Comparison of ENCODE assay signal across 9 cellular contexts in genomic region chr3:122890077-122890484, GRCh38.
DNase-seq lines count a peak whose midpoint lies in the region; ATAC-seq and TF ChIP-seq lines count a peak whose summit lies in the region.
"Had no signal": no experiment of that assay in that cellular context is flagged by ENCODE, and none has a peak within 500 bp of the region (broad histone marks: within the 10 kb centered on the region; RNA-seq: fewer than 3 reads in every experiment).

No MANE protein-coding gene starts in this region.

- no peak overlapping the region for H2BK15ac ChIP-seq in mesenchymal stem cell (ENCODE audit: low read depth, poor library complexity, severe bottlenecking)

- no peaks in the 10 kb centered on the region for H3K79me2 ChIP-seq in mammary epithelial cell (ENCODE audit: insufficient read depth, low read length)
- H3K79me2 ChIP-seq: parathyroid adenoma had no signal

- in situ Hi-C loops in mammary epithelial cell (cut with MboI; ENCODE audit: low sequenced_read_pairs in 2 of 2): no loop called here

- no TSS peak for BruUV-seq in mammary epithelial cell (replicated peaks; lab: Mats Ljungman, UMichigan)

- H3K4ac ChIP-seq in mesenchymal stem cell (ENCODE audit: low read depth in 1 of 2, low read length in 2 of 2): no peak overlapping the region

- peaks cover 49% of the 10 kb centered on the region for H3K4me1 ChIP-seq in mammary epithelial cell (ENCODE audit: insufficient read depth, low read length)
- peaks cover 6% of the 10 kb centered on the region for H3K4me1 ChIP-seq in mesenchymal stem cell (ENCODE audit: control insufficient read depth, insufficient read depth, low read depth, low read length)
- H3K4me1 ChIP-seq: parathyroid adenoma had no signal

- no peak overlapping the region for H4K91ac ChIP-seq in mesenchymal stem cell (ENCODE audit: low read length)

- no peaks in the 10 kb centered on the region for H3K79me1 ChIP-seq in mesenchymal stem cell (replicated peaks; ENCODE audit: low read length, poor library complexity, severe bottlenecking)

- H2AFZ ChIP-seq in mammary epithelial cell (ENCODE audit: low read depth, low read length) (peak overlapping the region; percentile 68), mesenchymal stem cell (ENCODE audit: low read depth, low read length) (no peak overlapping the region)
- H2AFZ ChIP-seq: parathyroid adenoma had no signal

- DNase-seq in activated CD4-positive, alpha-beta T cell treated with anti-CD3 and anti-CD28 coated beads for 48 hours: peak; percentile 12
- DNase-seq in activated CD4-positive, alpha-beta T cell treated with anti-CD3 and anti-CD28 coated beads, Interleukin-2, amount 50 U/mL, for 4 hours: no peak
- DNase-seq in mammary epithelial cell (peak; percentile 94), mesenchymal stem cell (peak; percentile 4), germinal center (ENCODE audit: low spot score) (no peak), KG1 (lab: John Stamatoyannopoulos, UW) (no peak)

- 0% methylated on average over 4 of the region's 4 CpGs for WGBS in mammary epithelial cell (ENCODE audit: low coverage, missing lambda C conversion rate)
- WGBS in mesenchymal stem cell: 100% methylated on average over 1 of the region's 4 CpGs

- H3K4me2 ChIP-seq in mammary epithelial cell (ENCODE audit: insufficient read depth, low read depth, low read length): peak overlapping the region; percentile 59
- H3K4me2 ChIP-seq in mesenchymal stem cell (ENCODE audit: low read length, poor library complexity, severe bottlenecking): no peak overlapping the region

- no peak overlapping the region for H3K14ac ChIP-seq in mesenchymal stem cell (ENCODE audit: low read length in 2 of 2)

- intact Hi-C loops in mammary epithelial cell (cut with micrococcal nuclease): loop anchor here (1.0 kb wide), 1 partner anchor 41 kb away; no protein-coding TSS in a partner anchor

- H3K9ac ChIP-seq in mammary epithelial cell (ENCODE audit: insufficient read depth, low read length): peak overlapping the region; percentile 41
- H3K9ac ChIP-seq in mesenchymal stem cell (ENCODE audit: low read length): no peak overlapping the region
- H3K9ac ChIP-seq: parathyroid adenoma had no signal

- H3K27ac ChIP-seq in mammary epithelial cell (ENCODE audit: insufficient read depth, low read depth, low read length): peak overlapping the region; percentile 56
- no peak overlapping the region for H3K27ac ChIP-seq in mesenchymal stem cell (ENCODE audit: low read length, poor library complexity, severe bottlenecking)
- H3K27ac ChIP-seq: parathyroid adenoma had no signal

- H3K23ac ChIP-seq in mesenchymal stem cell (ENCODE audit: low read length in 2 of 2): no peak overlapping the region

- no peak overlapping the region for H4K8ac ChIP-seq in mesenchymal stem cell (ENCODE audit: low read length)

- no peak overlapping the region for H3K18ac ChIP-seq in mesenchymal stem cell (ENCODE audit: low read depth in 1 of 2, low read length in 2 of 2)

- no peak for TF ChIP-seq CTCF in mammary epithelial cell (conservative IDR thresholded peaks at IDR 0.05 in 1 of 2, IDR thresholded peaks at IDR 0.05 in 1 of 2; ENCODE audit: extremely low read depth in 1 of 2, insufficient read depth in 1 of 2, low read depth in 1 of 2, low read length in 2 of 2)

- H3K9me3 ChIP-seq in mammary epithelial cell (replicated peaks; ENCODE audit: insufficient read depth, low read length) (no peaks in the 10 kb centered on the region), mesenchymal stem cell (ENCODE audit: control insufficient read depth, low read length) (no peaks in the 10 kb centered on the region)

- no peak overlapping the region for H3K4me3 ChIP-seq in mammary epithelial cell (replicated peaks in 1 of 3; ENCODE audit: insufficient read depth in 1 of 3, low read depth in 2 of 3, low read length in 3 of 3)
- H3K4me3 ChIP-seq in mesenchymal stem cell (ENCODE audit: insufficient read depth in 1 of 2, low read depth in 1 of 2, low read length in 2 of 2): no peak overlapping the region

- H2BK5ac ChIP-seq in mesenchymal stem cell (ENCODE audit: low read depth, low read length, poor library complexity, severe bottlenecking): no peak overlapping the region

- CTCF ChIA-PET in mammary epithelial cell (lab: Charles Lee; ENCODE audit: low non-redundant PET): no interaction called here

- H3K27me3 ChIP-seq in mammary epithelial cell (ENCODE audit: insufficient read depth, low read length) (no peaks in the 10 kb centered on the region), mesenchymal stem cell (ENCODE audit: control insufficient read depth in 1 of 2, insufficient read depth in 1 of 2, low read length in 2 of 2) (peaks cover 5 to 16% of the 10 kb centered on the region in 2 experiments)

- dilution Hi-C loops in mammary epithelial cell (cut with HindIII; ENCODE audit: low sequenced_read_pairs): no loop called here

- peak; percentile 75 for ATAC-seq in HG03354 (IDR thresholded peaks at IDR 0.05; ENCODE audit: poor library complexity, severe bottlenecking, unreplicated experiment)
- no peak for ATAC-seq in HG02571 (IDR thresholded peaks at IDR 0.05; ENCODE audit: unreplicated experiment)

- H2BK12ac ChIP-seq in mesenchymal stem cell (ENCODE audit: low read length in 2 of 2): no peak overlapping the region

- H3K36me3 ChIP-seq in mammary epithelial cell (ENCODE audit: insufficient read depth, low read length) (no peaks in the 10 kb centered on the region), mesenchymal stem cell (ENCODE audit: control insufficient read depth in 1 of 2, insufficient read depth in 2 of 2, low read depth in 1 of 2, low read length in 2 of 2) (no peaks in the 10 kb centered on the region)

- no peak overlapping the region for H2AK5ac ChIP-seq in mesenchymal stem cell (ENCODE audit: low read length, severe bottlenecking)

- no peak overlapping the region for H2BK120ac ChIP-seq in mesenchymal stem cell (ENCODE audit: low read depth, low read length)

- H4K20me1 ChIP-seq in mammary epithelial cell (ENCODE audit: insufficient read depth, low read length): no peaks in the 10 kb centered on the region

Comparison
In these comparisons a context has a peak if more than half of its experiments do, and no peak if none do; other contexts are left out.
1. DNase-seq: peak in activated CD4-positive, alpha-beta T cell treated with anti-CD3 and anti-CD28 coated beads for 48 hours (single experiment), mammary epithelial cell (single experiment) and mesenchymal stem cell (single experiment); none in activated CD4-positive, alpha-beta T cell treated with anti-CD3 and anti-CD28 coated beads, Interleukin-2, amount 50 U/mL, for 4 hours (0 of 2), germinal center (single experiment) and KG1 (single experiment).